1 cellular context compared by ENCODE assay signal in the genomic region with DNA sequence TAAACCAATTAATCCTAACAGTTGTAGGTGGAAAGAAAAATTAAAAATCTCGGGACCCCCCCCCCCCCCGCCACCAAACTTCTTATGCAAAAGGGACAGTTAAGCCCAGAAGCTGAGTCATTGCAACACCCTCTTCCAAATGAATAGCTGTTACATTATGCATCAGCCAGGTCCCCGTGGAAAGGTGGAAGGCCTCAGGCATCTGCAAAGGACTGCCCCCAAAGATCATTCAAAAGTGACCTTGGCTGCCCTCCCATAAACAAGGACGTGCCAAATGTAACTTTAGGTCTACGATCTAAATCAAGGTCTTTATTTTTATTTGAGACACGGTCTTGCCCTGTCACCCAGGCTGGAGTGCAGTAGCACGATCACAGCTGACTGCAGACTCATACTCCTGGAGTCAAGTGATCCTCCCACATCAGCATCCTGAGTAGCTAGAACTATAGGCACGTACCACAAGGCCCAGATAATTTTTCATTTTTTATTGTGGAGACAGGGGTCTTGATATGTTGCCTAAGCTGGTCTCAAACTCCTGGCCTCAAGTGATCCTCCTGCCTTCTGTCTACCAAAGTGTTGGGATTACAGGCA.
TF ChIP-seq lines count a peak whose summit lies in the region.

No MANE protein-coding gene starts in this region.

TF ChIP-seq in GM23338, 12 proteins besides CTCF, POLR2A, EP300 and RAD21 (continued from another document):
- TF ChIP-seq, protein P1, sequence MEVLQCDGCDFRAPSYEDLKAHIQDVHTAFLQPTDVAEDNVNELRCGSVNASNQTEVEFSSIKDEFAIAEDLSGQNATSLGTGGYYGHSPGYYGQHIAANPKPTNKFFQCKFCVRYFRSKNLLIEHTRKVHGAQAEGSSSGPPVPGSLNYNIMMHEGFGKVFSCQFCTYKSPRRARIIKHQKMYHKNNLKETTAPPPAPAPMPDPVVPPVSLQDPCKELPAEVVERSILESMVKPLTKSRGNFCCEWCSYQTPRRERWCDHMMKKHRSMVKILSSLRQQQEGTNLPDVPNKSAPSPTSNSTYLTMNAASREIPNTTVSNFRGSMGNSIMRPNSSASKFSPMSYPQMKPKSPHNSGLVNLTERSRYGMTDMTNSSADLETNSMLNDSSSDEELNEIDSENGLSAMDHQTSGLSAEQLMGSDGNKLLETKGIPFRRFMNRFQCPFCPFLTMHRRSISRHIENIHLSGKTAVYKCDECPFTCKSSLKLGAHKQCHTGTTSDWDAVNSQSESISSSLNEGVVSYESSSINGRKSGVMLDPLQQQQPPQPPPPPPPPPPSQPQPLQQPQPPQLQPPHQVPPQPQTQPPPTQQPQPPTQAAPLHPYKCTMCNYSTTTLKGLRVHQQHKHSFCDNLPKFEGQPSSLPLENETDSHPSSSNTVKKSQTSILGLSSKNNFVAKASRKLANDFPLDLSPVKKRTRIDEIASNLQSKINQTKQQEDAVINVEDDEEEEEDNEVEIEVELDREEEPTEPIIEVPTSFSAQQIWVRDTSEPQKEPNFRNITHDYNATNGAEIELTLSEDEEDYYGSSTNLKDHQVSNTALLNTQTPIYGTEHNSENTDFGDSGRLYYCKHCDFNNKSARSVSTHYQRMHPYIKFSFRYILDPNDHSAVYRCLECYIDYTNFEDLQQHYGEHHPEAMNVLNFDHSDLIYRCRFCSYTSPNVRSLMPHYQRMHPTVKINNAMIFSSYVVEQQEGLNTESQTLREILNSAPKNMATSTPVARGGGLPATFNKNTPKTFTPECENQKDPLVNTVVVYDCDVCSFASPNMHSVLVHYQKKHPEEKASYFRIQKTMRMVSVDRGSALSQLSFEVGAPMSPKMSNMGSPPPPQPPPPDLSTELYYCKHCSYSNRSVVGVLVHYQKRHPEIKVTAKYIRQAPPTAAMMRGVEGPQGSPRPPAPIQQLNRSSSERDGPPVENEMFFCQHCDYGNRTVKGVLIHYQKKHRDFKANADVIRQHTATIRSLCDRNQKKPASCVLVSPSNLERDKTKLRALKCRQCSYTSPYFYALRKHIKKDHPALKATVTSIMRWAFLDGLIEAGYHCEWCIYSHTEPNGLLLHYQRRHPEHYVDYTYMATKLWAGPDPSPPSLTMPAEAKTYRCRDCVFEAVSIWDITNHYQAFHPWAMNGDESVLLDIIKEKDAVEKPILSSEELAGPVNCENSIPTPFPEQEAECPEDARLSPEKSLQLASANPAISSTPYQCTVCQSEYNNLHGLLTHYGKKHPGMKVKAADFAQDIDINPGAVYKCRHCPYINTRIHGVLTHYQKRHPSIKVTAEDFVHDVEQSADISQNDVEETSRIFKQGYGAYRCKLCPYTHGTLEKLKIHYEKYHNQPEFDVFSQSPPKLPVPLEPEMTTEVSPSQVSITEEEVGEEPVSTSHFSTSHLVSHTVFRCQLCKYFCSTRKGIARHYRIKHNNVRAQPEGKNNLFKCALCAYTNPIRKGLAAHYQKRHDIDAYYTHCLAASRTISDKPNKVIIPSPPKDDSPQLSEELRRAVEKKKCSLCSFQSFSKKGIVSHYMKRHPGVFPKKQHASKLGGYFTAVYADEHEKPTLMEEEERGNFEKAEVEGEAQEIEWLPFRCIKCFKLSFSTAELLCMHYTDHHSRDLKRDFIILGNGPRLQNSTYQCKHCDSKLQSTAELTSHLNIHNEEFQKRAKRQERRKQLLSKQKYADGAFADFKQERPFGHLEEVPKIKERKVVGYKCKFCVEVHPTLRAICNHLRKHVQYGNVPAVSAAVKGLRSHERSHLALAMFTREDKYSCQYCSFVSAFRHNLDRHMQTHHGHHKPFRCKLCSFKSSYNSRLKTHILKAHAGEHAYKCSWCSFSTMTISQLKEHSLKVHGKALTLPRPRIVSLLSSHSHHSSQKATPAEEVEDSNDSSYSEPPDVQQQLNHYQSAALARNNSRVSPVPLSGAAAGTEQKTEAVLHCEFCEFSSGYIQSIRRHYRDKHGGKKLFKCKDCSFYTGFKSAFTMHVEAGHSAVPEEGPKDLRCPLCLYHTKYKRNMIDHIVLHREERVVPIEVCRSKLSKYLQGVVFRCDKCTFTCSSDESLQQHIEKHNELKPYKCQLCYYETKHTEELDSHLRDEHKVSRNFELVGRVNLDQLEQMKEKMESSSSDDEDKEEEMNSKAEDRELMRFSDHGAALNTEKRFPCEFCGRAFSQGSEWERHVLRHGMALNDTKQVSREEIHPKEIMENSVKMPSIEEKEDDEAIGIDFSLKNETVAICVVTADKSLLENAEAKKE (CRISPR knock-in tag; IDR thresholded peaks at IDR 0.05): no peak
- TF ChIP-seq POLR2AphosphoS5 (IDR thresholded peaks at IDR 0.05; ENCODE audit: low read depth): no peak
- TF ChIP-seq ZNF114 (CRISPR knock-in tag; IDR thresholded peaks at IDR 0.05): no peak
- TF ChIP-seq, protein P2, sequence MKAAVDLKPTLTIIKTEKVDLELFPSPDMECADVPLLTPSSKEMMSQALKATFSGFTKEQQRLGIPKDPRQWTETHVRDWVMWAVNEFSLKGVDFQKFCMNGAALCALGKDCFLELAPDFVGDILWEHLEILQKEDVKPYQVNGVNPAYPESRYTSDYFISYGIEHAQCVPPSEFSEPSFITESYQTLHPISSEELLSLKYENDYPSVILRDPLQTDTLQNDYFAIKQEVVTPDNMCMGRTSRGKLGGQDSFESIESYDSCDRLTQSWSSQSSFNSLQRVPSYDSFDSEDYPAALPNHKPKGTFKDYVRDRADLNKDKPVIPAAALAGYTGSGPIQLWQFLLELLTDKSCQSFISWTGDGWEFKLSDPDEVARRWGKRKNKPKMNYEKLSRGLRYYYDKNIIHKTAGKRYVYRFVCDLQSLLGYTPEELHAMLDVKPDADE (IDR thresholded peaks at IDR 0.05): no peak
- no peak for TF ChIP-seq EZH2phosphoT487 (IDR thresholded peaks at IDR 0.05; ENCODE audit: unreplicated experiment)
- no peak for TF ChIP-seq STAT1 (IDR thresholded peaks at IDR 0.05; ENCODE audit: unreplicated experiment)
- TF ChIP-seq, protein P3, sequence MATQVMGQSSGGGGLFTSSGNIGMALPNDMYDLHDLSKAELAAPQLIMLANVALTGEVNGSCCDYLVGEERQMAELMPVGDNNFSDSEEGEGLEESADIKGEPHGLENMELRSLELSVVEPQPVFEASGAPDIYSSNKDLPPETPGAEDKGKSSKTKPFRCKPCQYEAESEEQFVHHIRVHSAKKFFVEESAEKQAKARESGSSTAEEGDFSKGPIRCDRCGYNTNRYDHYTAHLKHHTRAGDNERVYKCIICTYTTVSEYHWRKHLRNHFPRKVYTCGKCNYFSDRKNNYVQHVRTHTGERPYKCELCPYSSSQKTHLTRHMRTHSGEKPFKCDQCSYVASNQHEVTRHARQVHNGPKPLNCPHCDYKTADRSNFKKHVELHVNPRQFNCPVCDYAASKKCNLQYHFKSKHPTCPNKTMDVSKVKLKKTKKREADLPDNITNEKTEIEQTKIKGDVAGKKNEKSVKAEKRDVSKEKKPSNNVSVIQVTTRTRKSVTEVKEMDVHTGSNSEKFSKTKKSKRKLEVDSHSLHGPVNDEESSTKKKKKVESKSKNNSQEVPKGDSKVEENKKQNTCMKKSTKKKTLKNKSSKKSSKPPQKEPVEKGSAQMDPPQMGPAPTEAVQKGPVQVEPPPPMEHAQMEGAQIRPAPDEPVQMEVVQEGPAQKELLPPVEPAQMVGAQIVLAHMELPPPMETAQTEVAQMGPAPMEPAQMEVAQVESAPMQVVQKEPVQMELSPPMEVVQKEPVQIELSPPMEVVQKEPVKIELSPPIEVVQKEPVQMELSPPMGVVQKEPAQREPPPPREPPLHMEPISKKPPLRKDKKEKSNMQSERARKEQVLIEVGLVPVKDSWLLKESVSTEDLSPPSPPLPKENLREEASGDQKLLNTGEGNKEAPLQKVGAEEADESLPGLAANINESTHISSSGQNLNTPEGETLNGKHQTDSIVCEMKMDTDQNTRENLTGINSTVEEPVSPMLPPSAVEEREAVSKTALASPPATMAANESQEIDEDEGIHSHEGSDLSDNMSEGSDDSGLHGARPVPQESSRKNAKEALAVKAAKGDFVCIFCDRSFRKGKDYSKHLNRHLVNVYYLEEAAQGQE (IDR thresholded peaks at IDR 0.05; ENCODE audit: unreplicated experiment): no peak
- no peak for TF ChIP-seq JUNB (IDR thresholded peaks at IDR 0.05; ENCODE audit: unreplicated experiment)
